In the genomic region with DNA sequence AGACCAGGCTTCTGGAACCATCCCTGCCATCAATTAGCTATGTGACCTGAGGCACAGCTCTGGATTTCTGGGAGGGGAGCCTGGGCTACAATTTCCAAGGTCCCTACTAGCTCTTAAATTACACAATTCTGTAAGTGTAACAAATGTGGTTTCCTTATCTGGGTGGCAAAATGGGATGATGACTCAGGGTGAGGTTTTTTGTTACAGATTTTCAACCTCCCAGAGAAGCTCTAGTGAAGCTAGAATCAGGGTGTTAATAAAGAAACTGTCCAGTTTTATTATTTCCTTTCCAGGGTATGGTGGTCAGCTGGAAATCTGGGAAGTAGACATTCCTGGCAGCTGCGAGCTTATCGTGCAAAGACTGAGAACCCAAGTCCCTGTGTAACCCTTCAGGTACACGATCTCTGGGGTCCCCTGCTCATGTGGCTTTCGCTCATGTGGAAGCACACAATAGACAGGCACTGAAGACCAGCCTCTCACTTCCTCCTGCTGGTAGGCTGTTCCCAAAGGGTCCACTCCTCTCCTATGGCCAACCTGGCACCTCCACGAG, we compare ENCODE assay signal across 1 cellular context.
TF ChIP-seq lines count a peak whose summit lies in the region.

No MANE protein-coding gene starts in this region.

TF ChIP-seq in K562, 482 proteins besides CTCF, POLR2A, EP300 and RAD21 (continued from another document):
- TF ChIP-seq, protein P1, sequence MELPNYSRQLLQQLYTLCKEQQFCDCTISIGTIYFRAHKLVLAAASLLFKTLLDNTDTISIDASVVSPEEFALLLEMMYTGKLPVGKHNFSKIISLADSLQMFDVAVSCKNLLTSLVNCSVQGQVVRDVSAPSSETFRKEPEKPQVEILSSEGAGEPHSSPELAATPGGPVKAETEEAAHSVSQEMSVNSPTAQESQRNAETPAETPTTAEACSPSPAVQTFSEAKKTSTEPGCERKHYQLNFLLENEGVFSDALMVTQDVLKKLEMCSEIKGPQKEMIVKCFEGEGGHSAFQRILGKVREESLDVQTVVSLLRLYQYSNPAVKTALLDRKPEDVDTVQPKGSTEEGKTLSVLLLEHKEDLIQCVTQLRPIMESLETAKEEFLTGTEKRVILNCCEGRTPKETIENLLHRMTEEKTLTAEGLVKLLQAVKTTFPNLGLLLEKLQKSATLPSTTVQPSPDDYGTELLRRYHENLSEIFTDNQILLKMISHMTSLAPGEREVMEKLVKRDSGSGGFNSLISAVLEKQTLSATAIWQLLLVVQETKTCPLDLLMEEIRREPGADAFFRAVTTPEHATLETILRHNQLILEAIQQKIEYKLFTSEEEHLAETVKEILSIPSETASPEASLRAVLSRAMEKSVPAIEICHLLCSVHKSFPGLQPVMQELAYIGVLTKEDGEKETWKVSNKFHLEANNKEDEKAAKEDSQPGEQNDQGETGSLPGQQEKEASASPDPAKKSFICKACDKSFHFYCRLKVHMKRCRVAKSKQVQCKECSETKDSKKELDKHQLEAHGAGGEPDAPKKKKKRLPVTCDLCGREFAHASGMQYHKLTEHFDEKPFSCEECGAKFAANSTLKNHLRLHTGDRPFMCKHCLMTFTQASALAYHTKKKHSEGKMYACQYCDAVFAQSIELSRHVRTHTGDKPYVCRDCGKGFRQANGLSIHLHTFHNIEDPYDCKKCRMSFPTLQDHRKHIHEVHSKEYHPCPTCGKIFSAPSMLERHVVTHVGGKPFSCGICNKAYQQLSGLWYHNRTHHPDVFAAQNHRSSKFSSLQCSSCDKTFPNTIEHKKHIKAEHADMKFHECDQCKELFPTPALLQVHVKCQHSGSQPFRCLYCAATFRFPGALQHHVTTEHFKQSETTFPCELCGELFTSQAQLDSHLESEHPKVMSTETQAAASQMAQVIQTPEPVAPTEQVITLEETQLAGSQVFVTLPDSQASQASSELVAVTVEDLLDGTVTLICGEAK (IDR thresholded peaks at IDR 0.05) = peak; percentile 81
- TF ChIP-seq, protein P1 (CRISPR knock-in tag; IDR thresholded peaks at IDR 0.05) = no peak
- 0 out of 2 replicates have a peak, but pooled peaks have one; percentile 36 for TF ChIP-seq HDAC2 (IDR thresholded peaks at IDR 0.05)
- TF ChIP-seq CHCHD3 (CRISPR knock-in tag; IDR thresholded peaks at IDR 0.05) = no peak
- TF ChIP-seq, protein P2, sequence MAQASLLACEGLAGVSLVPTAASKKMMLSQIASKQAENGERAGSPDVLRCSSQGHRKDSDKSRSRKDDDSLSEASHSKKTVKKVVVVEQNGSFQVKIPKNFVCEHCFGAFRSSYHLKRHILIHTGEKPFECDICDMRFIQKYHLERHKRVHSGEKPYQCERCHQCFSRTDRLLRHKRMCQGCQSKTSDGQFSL (CRISPR knock-in tag; IDR thresholded peaks at IDR 0.05) = no peak
- TF ChIP-seq, protein P2 (tag; IDR thresholded peaks at IDR 0.05) = no peak
- TF ChIP-seq DPF2 (IDR thresholded peaks at IDR 0.05) = peak; percentile 94
- no peak for TF ChIP-seq NFIC (IDR thresholded peaks at IDR 0.05)
- TF ChIP-seq HSF4 (CRISPR knock-in tag; IDR thresholded peaks at IDR 0.05; ENCODE audit: borderline replicate concordance) = no peak
- TF ChIP-seq ZNF316 (IDR thresholded peaks at IDR 0.05) = 0 out of 2 replicates have a peak, but pooled peaks have one; percentile 18
- no peak for TF ChIP-seq GTF2E2 (tag; IDR thresholded peaks at IDR 0.05)
- 0 out of 2 replicates have a peak, but pooled peaks have one; percentile 20 for TF ChIP-seq POLR2AphosphoS5 (IDR thresholded peaks at IDR 0.05; ENCODE audit: control insufficient read depth, insufficient read depth, low read depth, low read length)
- TF ChIP-seq EP400 (IDR thresholded peaks at IDR 0.05) = peak; percentile 20; the same call in 1 of the 2 replicates
- TF ChIP-seq NFE2 (IDR thresholded peaks at IDR 0.05; ENCODE audit: low read depth) = peak; percentile 84
- TF ChIP-seq, protein P3, sequence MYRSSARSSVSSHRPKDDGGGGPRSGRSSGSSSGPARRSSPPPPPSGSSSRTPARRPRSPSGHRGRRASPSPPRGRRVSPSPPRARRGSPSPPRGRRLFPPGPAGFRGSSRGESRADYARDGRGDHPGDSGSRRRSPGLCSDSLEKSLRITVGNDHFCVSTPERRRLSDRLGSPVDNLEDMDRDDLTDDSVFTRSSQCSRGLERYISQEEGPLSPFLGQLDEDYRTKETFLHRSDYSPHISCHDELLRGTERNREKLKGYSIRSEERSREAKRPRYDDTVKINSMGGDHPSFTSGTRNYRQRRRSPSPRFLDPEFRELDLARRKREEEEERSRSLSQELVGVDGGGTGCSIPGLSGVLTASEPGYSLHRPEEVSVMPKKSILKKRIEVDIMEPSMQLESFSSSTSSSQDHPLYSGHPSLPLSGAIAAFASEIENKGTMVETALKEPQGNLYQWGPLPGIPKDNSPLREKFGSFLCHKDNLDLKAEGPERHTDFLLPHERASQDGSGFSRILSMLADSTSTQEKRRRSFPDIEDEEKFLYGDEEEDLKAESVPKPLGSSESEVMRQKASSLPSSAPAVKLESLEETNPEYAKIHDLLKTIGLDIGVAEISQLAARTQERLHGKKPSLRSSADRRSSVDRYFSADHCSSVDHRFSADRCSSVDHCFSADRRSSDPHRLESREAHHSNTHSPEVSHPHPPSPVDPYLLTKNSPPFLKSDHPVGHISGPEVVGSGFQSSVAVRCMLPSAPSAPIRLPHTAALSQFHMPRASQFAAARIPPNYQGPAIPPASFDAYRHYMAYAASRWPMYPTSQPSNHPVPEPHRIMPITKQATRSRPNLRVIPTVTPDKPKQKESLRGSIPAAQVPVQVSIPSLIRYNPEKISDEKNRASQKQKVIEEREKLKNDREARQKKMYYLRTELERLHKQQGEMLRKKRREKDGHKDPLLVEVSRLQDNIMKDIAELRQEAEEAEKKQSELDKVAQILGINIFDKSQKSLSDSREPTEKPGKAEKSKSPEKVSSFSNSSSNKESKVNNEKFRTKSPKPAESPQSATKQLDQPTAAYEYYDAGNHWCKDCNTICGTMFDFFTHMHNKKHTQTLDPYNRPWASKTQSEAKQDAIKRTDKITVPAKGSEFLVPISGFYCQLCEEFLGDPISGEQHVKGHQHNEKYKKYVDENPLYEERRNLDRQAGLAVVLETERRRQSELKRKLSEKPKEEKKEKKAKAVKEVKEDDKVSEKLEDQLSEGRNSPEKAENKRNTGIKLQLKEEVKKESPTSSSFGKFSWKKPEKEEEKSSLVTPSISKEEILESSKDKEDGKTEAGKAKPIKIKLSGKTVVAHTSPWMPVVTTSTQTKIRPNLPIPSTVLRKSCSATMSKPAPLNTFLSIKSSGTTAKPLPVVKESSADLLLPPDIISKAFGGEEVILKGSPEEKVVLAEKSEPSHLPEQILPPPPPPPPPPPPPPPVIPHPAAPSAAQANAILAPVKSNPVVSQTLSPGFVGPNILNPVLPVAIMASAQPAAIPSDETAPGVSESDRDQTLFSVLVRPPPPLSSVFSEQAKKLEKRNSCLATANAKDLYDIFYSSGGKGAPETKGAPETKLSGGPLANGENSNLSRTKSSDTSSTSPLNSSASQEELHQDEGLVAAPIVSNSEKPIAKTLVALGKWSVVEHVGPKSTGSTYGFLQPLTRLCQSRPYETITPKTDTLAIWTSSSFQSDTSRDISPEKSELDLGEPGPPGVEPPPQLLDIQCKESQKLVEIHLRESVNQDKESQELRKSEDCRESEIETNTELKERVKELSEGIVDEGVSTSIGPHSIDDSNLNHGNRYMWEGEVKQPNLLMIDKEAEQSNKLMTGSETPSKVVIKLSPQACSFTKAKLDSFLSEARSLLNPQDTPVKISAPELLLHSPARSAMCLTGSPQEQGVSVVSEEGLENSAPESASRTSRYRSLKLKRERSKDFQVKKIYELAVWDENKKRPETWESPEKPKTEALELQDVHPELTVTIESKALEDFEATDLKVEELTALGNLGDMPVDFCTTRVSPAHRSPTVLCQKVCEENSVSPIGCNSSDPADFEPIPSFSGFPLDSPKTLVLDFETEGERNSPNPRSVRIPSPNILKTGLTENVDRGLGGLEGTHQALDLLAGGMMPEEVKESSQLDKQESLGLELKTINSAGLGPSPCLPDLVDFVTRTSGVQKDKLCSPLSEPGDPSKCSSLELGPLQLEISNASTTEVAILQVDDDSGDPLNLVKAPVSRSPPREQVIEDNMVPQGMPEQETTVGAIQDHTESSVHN (IDR thresholded peaks at IDR 0.05; ENCODE audit: borderline replicate concordance in 1 of 2, low read depth in 1 of 2) = peak in 1 of 2 experiments; percentile 47; a peak in 1 of 4 replicates
- TF ChIP-seq JUN (IDR thresholded peaks at IDR 0.05; ENCODE audit: borderline replicate concordance, low read depth, low read length) = peak; percentile 94
- no peak for TF ChIP-seq JUN (CRISPR knock-in tag; IDR thresholded peaks at IDR 0.05; ENCODE audit: borderline replicate concordance)
- TF ChIP-seq EWSR1 (IDR thresholded peaks at IDR 0.05; ENCODE audit: borderline replicate concordance, low read depth, partially characterized antibody) = no peak
- TF ChIP-seq TAL1 (IDR thresholded peaks at IDR 0.05) = peak; percentile 42; the same call in 1 of the 2 replicates
